8 cellular contexts compared by ENCODE assay signal in genomic region chr7:44981035-44981706, GRCh38. TPM values are rescaled to one million over a fixed set of nuclear protein-coding genes. Genes with fewer than 3 reads are reported as not detected.
DNase-seq lines count a peak whose midpoint lies in the region; ATAC-seq and TF ChIP-seq lines count a peak whose summit lies in the region.

No MANE protein-coding gene starts in this region.

- H3K27ac ChIP-seq in right cardiac atrium (ENCODE audit: low read length) (peak overlapping the region; percentile 22), right atrium auricular region (peak overlapping the region in 1 of 2 donors; percentile 25), OCI-LY3 (ENCODE audit: low read length) (peak overlapping the region; percentile 87), epithelial cell of prostate (peak overlapping the region; percentile 67), aorta (ENCODE audit: low read depth in 1 of 2, low read length in 2 of 2) (no peak overlapping the region)

- H3K9ac ChIP-seq in OCI-LY3 (ENCODE audit: low read length) = peak overlapping the region; percentile 50

- H3K9me3 ChIP-seq in right cardiac atrium (ENCODE audit: control insufficient read depth, low read length) = no peaks in the 10 kb centered on the region
- no peaks in the 10 kb centered on the region for H3K9me3 ChIP-seq in right atrium auricular region
- no peaks in the 10 kb centered on the region for H3K9me3 ChIP-seq in OCI-LY3 (ENCODE audit: insufficient read depth, low read length)
- no peaks in the 10 kb centered on the region for H3K9me3 ChIP-seq in aorta (ENCODE audit: control insufficient read depth, low read length)

- peak overlapping the region; percentile 83 for H3K4me2 ChIP-seq in OCI-LY3 (ENCODE audit: low read length)

- no peak for TF ChIP-seq CTCF in right atrium auricular region (IDR thresholded peaks at IDR 0.05)
- TF ChIP-seq CTCF in OCI-LY3 (IDR thresholded peaks at IDR 0.05; ENCODE audit: low read depth, low read length) = no peak
- no peak for TF ChIP-seq CTCF in mesothelial cell of epicardium (IDR thresholded peaks at IDR 0.05; ENCODE audit: unreplicated experiment)

- peaks cover 21% of the 10 kb centered on the region for H3K4me1 Mint-ChIP-seq in mesothelial cell of epicardium

- no peaks in the 10 kb centered on the region for H3K9me3 Mint-ChIP-seq in mesothelial cell of epicardium

- no peaks in the 10 kb centered on the region for H3K27me3 Mint-ChIP-seq in mesothelial cell of epicardium (ENCODE audit: low read depth)

- H3K4me3 Mint-ChIP-seq in mesothelial cell of epicardium = no peak overlapping the region

- no peak overlapping the region for H3K27ac Mint-ChIP-seq in mesothelial cell of epicardium

- intact Hi-C loops in right cardiac atrium (cut with DNase I) (loop anchor here in 1 of 4 donors (10.0 kb wide), 1 partner anchor 124 kb away; no protein-coding TSS in a partner anchor), aorta (cut with DNase I) (loop anchor here (10.0 kb wide), 3 partner anchors 96 to 136 kb away; partner anchors contain the start of genes PURB (in 2 of the 2), H2AZ2 (in 1 of the 2) and TBRG4 (in 1 of the 2))

- no peak for DNase-seq in right cardiac atrium
- DNase-seq in right atrium auricular region (ENCODE audit: low spot score) = no peak
- no peak for DNase-seq in epithelial cell of prostate (ENCODE audit: low read depth, low spot score)
- DNase-seq in aorta = peak; percentile 41 to 53
- DNase-seq in RKO (ENCODE audit: low spot score) = no peak
- DNase-seq in mesothelial cell of epicardium (ENCODE audit: low spot score in 2 of 2, unreplicated experiment in 2 of 2) = no peak

- H3K36me3 ChIP-seq in right atrium auricular region (peaks cover 42% of the 10 kb centered on the region), OCI-LY3 (replicated peaks; ENCODE audit: low read depth, low read length) (peaks cover 70% of the 10 kb centered on the region), aorta (ENCODE audit: control insufficient read depth in 1 of 2, insufficient read depth in 2 of 2, low read length in 1 of 2) (peaks cover 4 to 7% of the 10 kb centered on the region in 2 donors)

- H3K4me3 ChIP-seq in right cardiac atrium (ENCODE audit: low read length) (no peak overlapping the region), right atrium auricular region (no peak overlapping the region), OCI-LY3 (ENCODE audit: low read length) (peak overlapping the region; percentile 69), aorta (ENCODE audit: low read length in 2 of 2) (no peak overlapping the region)

- WGBS in right cardiac atrium = 91% methylated on average over 7 of the region's 7 CpGs
- 80 to 86% methylated on average over 7 of the region's 7 CpGs for WGBS in aorta, 2 donors

- peaks cover 32% of the 10 kb centered on the region for H3K79me2 ChIP-seq in OCI-LY3 (ENCODE audit: low read length)

- no peaks in the 10 kb centered on the region for H3K27me3 ChIP-seq in right cardiac atrium (ENCODE audit: control insufficient read depth, insufficient read depth)
- H3K27me3 ChIP-seq in right atrium auricular region = no peaks in the 10 kb centered on the region
- no peaks in the 10 kb centered on the region for H3K27me3 ChIP-seq in OCI-LY3 (ENCODE audit: low read depth, low read length)
- H3K27me3 ChIP-seq in aorta (ENCODE audit: control insufficient read depth in 1 of 2, insufficient read depth in 2 of 2, low read length in 1 of 2) = no peaks in the 10 kb centered on the region

- peaks cover 37% of the 10 kb centered on the region for H3K36me3 Mint-ChIP-seq in mesothelial cell of epicardium

- no peak overlapping the region for H2AFZ ChIP-seq in OCI-LY3 (ENCODE audit: low read depth, low read length)

- ATAC-seq in right cardiac atrium (no peak), aorta (ENCODE audit: low FRiP score) (no peak), GM19395 (IDR thresholded peaks at IDR 0.05; ENCODE audit: unreplicated experiment) (no peak)

- H3K4me1 ChIP-seq in right cardiac atrium (ENCODE audit: control insufficient read depth, insufficient read depth, low read length) (no peaks in the 10 kb centered on the region), right atrium auricular region (peaks cover 0 to 16% of the 10 kb centered on the region in 2 donors), OCI-LY3 (ENCODE audit: low read length) (peaks cover 83% of the 10 kb centered on the region), aorta (ENCODE audit: control insufficient read depth in 1 of 2, insufficient read depth in 2 of 2, low read length in 2 of 2) (no peaks in the 10 kb centered on the region)

- H4K20me1 ChIP-seq in OCI-LY3 (ENCODE audit: insufficient read depth, low read length) = peaks cover 26% of the 10 kb centered on the region

RNA-seq across cellular contexts. Expression of gene MYO1G, which starts 2.4 kb away (rescaled TPM):
- total RNA-seq in right cardiac atrium (1 to 10 TPM in 3 of 4 donors, under 1 TPM in 1; 0.91 to 3.0 (median 2.2) TPM), right atrium auricular region (1 to 10 TPM in 1 of 2 donors, under 1 TPM in 1; 0.78 to 2.2 TPM), aorta (10 to 100 TPM in 1 of 2 donors, 1 to 10 TPM in 1; 7.2 to 21.3 TPM), mesothelial cell of epicardium (0.65 to 0.69 TPM (median 0.66 TPM) in 3 replicates)
- polyA plus RNA-seq in right cardiac atrium (0.70 TPM), aorta (1 to 10 TPM; 1.4 to 3.5 TPM)

RNA-seq across cellular contexts. Expression of gene CCM2, which starts 18.8 kb away (rescaled TPM):
- 10 to 100 TPM; 26.4 to 37.0 (median 32.4) TPM for total RNA-seq in right cardiac atrium
- polyA plus RNA-seq in right cardiac atrium = 32.8 TPM
- total RNA-seq in right atrium auricular region = 10 to 100 TPM; 26.5 to 34.0 TPM
- 10 to 100 TPM; 38.6 to 49.1 TPM for total RNA-seq in aorta
- polyA plus RNA-seq in aorta = 10 to 100 TPM; 32.7 to 41.5 TPM
- total RNA-seq in mesothelial cell of epicardium = 32.3 to 35.1 TPM (median 34.1 TPM) in 3 replicates

Comparison
In these comparisons a context has a peak if more than half of its experiments do, and no peak if none do; other contexts are left out.
1. DNase-seq: peak in aorta (2 of 2); none in right cardiac atrium (0 of 3), right atrium auricular region (single experiment), epithelial cell of prostate (single experiment), RKO (single experiment) and mesothelial cell of epicardium (0 of 2).
2. H3K27ac ChIP-seq: peak in right cardiac atrium (single experiment), OCI-LY3 (single experiment) and epithelial cell of prostate (single experiment); none in aorta (0 of 2).